Comparison of ENCODE assay signal across 8 cellular contexts in the genomic region with DNA sequence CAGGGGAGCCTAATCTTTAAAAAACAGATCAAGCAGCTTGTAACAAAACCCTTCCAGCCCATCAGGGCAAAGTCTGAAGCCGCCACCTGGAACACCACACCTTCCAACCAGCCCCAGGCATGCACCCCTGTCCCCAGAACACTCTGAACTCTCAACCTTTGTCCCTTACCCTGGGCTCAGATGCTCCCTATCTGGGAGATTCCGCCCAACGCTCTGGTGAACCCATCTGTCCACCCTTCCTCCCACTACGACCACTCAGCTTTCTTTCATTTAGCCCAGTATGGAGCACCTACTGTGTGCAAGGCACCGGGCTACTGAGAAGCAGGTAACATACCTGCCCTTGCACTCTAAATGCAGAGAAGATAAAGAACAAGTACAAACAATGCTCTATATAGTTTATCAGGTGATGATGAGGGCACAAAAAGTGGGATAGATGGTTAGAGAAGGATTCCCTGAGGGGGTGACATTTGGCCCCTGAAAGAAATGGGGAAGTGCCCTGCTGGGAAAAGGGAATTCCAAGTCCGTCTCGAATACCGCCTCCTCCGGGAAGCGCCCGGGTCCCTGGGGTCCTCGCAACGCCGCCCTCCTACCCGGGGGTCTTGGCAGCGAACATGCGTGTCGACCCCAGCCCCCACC. TPM values are rescaled to one million over a fixed set of nuclear protein-coding genes. Genes with fewer than 3 reads are reported as not detected.
DNase-seq lines count a peak whose midpoint lies in the region; ATAC-seq and TF ChIP-seq lines count a peak whose summit lies in the region.

No MANE protein-coding gene starts in this region.

- H3K79me2 ChIP-seq in mammary epithelial cell (ENCODE audit: insufficient read depth, low read length) = peaks cover 6% of the 10 kb centered on the region

- no peaks in the 10 kb centered on the region for H4K20me1 ChIP-seq in mammary epithelial cell (ENCODE audit: insufficient read depth, low read length)

- H2AFZ ChIP-seq in mammary epithelial cell (ENCODE audit: low read depth, low read length) = peak overlapping the region; percentile 97

- H3K4me2 ChIP-seq in mammary epithelial cell (ENCODE audit: insufficient read depth, low read depth, low read length) = peak overlapping the region; percentile 88

- whole genome bisulfite sequencing in mammary epithelial cell (ENCODE audit: low coverage, missing lambda C conversion rate) = 12% methylated on average over 12 of the region's 18 CpGs

- BruUV-seq in mammary epithelial cell (replicated peaks; lab: Mats Ljungman, UMichigan) = TSS peak; percentile 56

- H3K36me3 ChIP-seq in mammary epithelial cell (ENCODE audit: insufficient read depth, low read length) (no peaks in the 10 kb centered on the region), mucosa of stomach (ENCODE audit: control insufficient read depth, insufficient read depth, low read length) (no peaks in the 10 kb centered on the region)

- peak overlapping the region; percentile 69 for H3K4me3 ChIP-seq in AG09309 (ENCODE audit: control insufficient read depth, low read depth, low read length)
- H3K4me3 ChIP-seq in mammary epithelial cell (replicated peaks in 1 of 3; ENCODE audit: insufficient read depth in 1 of 3, low read depth in 2 of 3, low read length in 3 of 3) = peak overlapping the region; percentile 77 to 96 (median 89)
- peak overlapping the region; percentile 49 for H3K4me3 ChIP-seq in mucosa of stomach (ENCODE audit: low read length)

- no peak for ATAC-seq in esophagus mucosa

- peak overlapping the region; percentile 16 for H3K27ac ChIP-seq in mammary epithelial cell (ENCODE audit: insufficient read depth, low read depth, low read length)

- TF ChIP-seq CTCF in AG09309 (IDR thresholded peaks at IDR 0.05; ENCODE audit: control insufficient read depth, insufficient read depth, low read depth, low read length, missing control alignments) = no peak
- no peak for TF ChIP-seq CTCF in mammary epithelial cell (conservative IDR thresholded peaks at IDR 0.05 in 1 of 2, IDR thresholded peaks at IDR 0.05 in 1 of 2; ENCODE audit: extremely low read depth in 1 of 2, insufficient read depth in 1 of 2, low read depth in 1 of 2, low read length in 2 of 2)

- no peaks in the 10 kb centered on the region for H3K9me3 ChIP-seq in mammary epithelial cell (replicated peaks; ENCODE audit: insufficient read depth, low read length)
- H3K9me3 ChIP-seq in mucosa of stomach (ENCODE audit: control insufficient read depth, low read length) = no peaks in the 10 kb centered on the region

- in situ Hi-C loops in mammary epithelial cell (cut with MboI; ENCODE audit: low sequenced_read_pairs in 2 of 2) = no loop called here
- in situ Hi-C loops in G401 (cut with HindIII; ENCODE audit: low sequenced_read_pairs) = no loop called here

- H3K4me1 ChIP-seq in mammary epithelial cell (ENCODE audit: insufficient read depth, low read length) (no peaks in the 10 kb centered on the region), mucosa of stomach (ENCODE audit: control insufficient read depth, insufficient read depth, low read length) (peaks cover 13% of the 10 kb centered on the region)

- no peaks in the 10 kb centered on the region for H3K27me3 ChIP-seq in mammary epithelial cell (ENCODE audit: insufficient read depth, low read length)
- no peaks in the 10 kb centered on the region for H3K27me3 ChIP-seq in mucosa of stomach (ENCODE audit: control insufficient read depth, insufficient read depth, low read length)

- intact Hi-C loops in mammary epithelial cell (cut with micrococcal nuclease) = no loop called here

- dilution Hi-C loops in mammary epithelial cell (cut with HindIII; ENCODE audit: low sequenced_read_pairs) = no loop called here

- CTCF ChIA-PET in mammary epithelial cell (lab: Charles Lee; ENCODE audit: low non-redundant PET) = no interaction called here

- DNase-seq in AG09309 (ENCODE audit: low read depth) (no peak), HK-2 (ENCODE audit: unreplicated experiment) (peak; percentile 2), mammary epithelial cell (no peak), G401 (ENCODE audit: low spot score) (no peak), NCI-H1436 treated with DMSO at 0.1 percent for 48 hours (lab: John Stamatoyannopoulos, UW) (no peak), DMS79 (lab: John Stamatoyannopoulos, UW) (no peak)

- H3K9ac ChIP-seq in mammary epithelial cell (ENCODE audit: insufficient read depth, low read length) (peak overlapping the region; percentile 57), mucosa of stomach (ENCODE audit: low read length) (peak overlapping the region; percentile 58)

RNA-seq across cellular contexts. Expression of gene PEPD, which starts 0.6 kb away (rescaled TPM):
- total RNA-seq in mammary epithelial cell (10 to 100 TPM; 28.2 to 33.5 TPM), esophagus mucosa (52.4 TPM)
- polyA plus RNA-seq in mammary epithelial cell = 39.2 TPM
- 25.9 TPM for polyA minus RNA-seq in mammary epithelial cell
- 180 and 216 TPM in 2 replicates for total RNA-seq in G401 (2014; rRNA removed; shearing (Covaris generic))
